In the genomic region with DNA sequence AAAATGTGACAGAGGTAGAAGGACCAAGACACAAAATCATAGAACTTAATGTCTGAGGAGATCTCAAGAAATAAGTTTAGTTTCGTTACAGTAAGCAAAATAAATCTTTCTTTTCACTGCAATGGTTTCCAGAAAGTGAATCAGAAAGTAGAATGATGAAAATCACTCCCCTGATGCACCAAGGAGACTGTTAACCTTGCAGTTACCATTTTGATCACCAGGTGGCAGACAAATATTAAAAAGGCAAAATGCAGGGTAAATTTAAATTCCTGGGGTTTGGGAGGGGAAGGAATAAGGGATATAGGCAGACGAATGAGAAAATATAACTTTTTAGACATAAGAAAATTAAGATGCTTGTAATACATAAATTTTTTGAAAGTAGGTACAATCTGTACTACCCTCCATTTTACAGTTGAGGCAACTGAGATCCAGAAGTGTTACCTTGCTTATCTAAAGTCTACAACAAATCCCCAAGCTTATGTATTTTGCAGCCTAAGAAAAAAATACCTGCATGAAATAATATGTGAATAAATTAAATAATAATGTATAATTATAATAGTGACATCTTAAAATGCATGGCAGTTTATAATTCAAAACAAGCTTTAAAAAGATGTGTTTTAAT, we compare ENCODE assay signal across 8 cellular contexts.
DNase-seq lines count a peak whose midpoint lies in the region; ATAC-seq and TF ChIP-seq lines count a peak whose summit lies in the region.

No MANE protein-coding gene starts in this region.

- H3K79me1 ChIP-seq in neuronal stem cell (ENCODE audit: low read depth, low read length): no peaks in the 10 kb centered on the region

- H4K8ac ChIP-seq in neuronal stem cell (ENCODE audit: low read depth, low read length): no peak overlapping the region

- no peak overlapping the region for H3K27ac Mint-ChIP-seq in endothelial cell (ENCODE audit: unreplicated experiment)
- no peak overlapping the region for H3K27ac Mint-ChIP-seq in activated T-helper 1 cell treated with anti-CD3 and anti-CD28 coated beads, Interleukin-12 subunit alpha, Interleukin-12 subunit beta, Interleukin-2, Interleukin-4 antibody, amounts not matched to agents 30 ng/mL and 10 ng/mL and 1 ng/mL, durations not matched to agents 14 hours and 24 hours and 36 hours

- no peak overlapping the region for H2BK120ac ChIP-seq in neuronal stem cell (ENCODE audit: low read depth, low read length)

- H3K4me1 ChIP-seq in Peyer's patch: no peaks in the 10 kb centered on the region
- H3K4me1 ChIP-seq in neuronal stem cell (ENCODE audit: control insufficient read depth in 2 of 2, insufficient read depth in 1 of 2, low read depth in 1 of 2, low read length in 2 of 2): no peaks in the 10 kb centered on the region

- H3K14ac ChIP-seq in neuronal stem cell (ENCODE audit: low read length): no peak overlapping the region

- H3K4me3 ChIP-seq in Peyer's patch (no peak overlapping the region), neuronal stem cell (ENCODE audit: low read length in 2 of 2) (no peak overlapping the region)

- H3K36me3 Mint-ChIP-seq in endothelial cell (ENCODE audit: low read depth, unreplicated experiment): no peaks in the 10 kb centered on the region
- H3K36me3 Mint-ChIP-seq in activated T-helper 1 cell treated with anti-CD3 and anti-CD28 coated beads, Interleukin-12 subunit alpha, Interleukin-12 subunit beta, Interleukin-2, Interleukin-4 antibody, amounts not matched to agents 30 ng/mL and 10 ng/mL and 1 ng/mL, durations not matched to agents 14 hours and 24 hours and 36 hours (ENCODE audit: low read depth): no peaks in the 10 kb centered on the region

- H3K9ac ChIP-seq in neuronal stem cell (ENCODE audit: low read depth, low read length, poor library complexity): no peak overlapping the region

- H2BK5ac ChIP-seq in neuronal stem cell (ENCODE audit: low read length): no peak overlapping the region

- no peak overlapping the region for H2BK12ac ChIP-seq in neuronal stem cell (ENCODE audit: low read length)

- no peak overlapping the region for H3K4me3 Mint-ChIP-seq in endothelial cell (ENCODE audit: unreplicated experiment)
- H3K4me3 Mint-ChIP-seq in activated T-helper 1 cell treated with anti-CD3 and anti-CD28 coated beads, Interleukin-12 subunit alpha, Interleukin-12 subunit beta, Interleukin-2, Interleukin-4 antibody, amounts not matched to agents 30 ng/mL and 10 ng/mL and 1 ng/mL, durations not matched to agents 14 hours and 24 hours and 36 hours: no peak overlapping the region

- H3K18ac ChIP-seq in neuronal stem cell (ENCODE audit: low read length): no peak overlapping the region

- H3K27ac ChIP-seq in Peyer's patch: no peak overlapping the region
- no peak overlapping the region for H3K27ac ChIP-seq in neuronal stem cell (replicated peaks; ENCODE audit: low read length)

- no peak overlapping the region for H4K91ac ChIP-seq in neuronal stem cell (ENCODE audit: low read depth, low read length, poor library complexity)

- DNase-seq in activated CD4-positive, alpha-beta T cell treated with anti-CD3 and anti-CD28 coated beads for 48 hours: peak; percentile 17
- no peak for DNase-seq in activated CD4-positive, alpha-beta T cell treated with anti-CD3 and anti-CD28 coated beads, Interleukin-2, amount 50 U/mL, for 4 hours
- DNase-seq in Peyer's patch (no peak), endothelial cell (ENCODE audit: low spot score) (peak; percentile 51), neuronal stem cell (ENCODE audit: low spot score) (peak; percentile 36)
- DNase-seq in activated T-helper 1 cell treated with anti-CD3 and anti-CD28 coated beads, Interleukin-12 subunit alpha, Interleukin-12 subunit beta, Interleukin-2, Interleukin-4 antibody, amounts not matched to agents 30 ng/mL and 10 ng/mL and 1 ng/mL, durations not matched to agents 14 hours and 24 hours and 36 hours (ENCODE audit: low spot score): no peak

- H3K4me2 ChIP-seq in neuronal stem cell (ENCODE audit: insufficient read depth, low read length, poor library complexity, severe bottlenecking): no peak overlapping the region

- intact Hi-C loops in activated T-helper 1 cell treated with anti-CD3 and anti-CD28 coated beads, Interleukin-12 subunit alpha, Interleukin-12 subunit beta, Interleukin-2, Interleukin-4 antibody, amounts not matched to agents 30 ng/mL and 10 ng/mL and 1 ng/mL, durations not matched to agents 14 hours and 24 hours and 36 hours (cut with micrococcal nuclease): loop anchor here (1.0 to 10.0 kb wide), 7 partner anchors 336 to 1184 kb away; no protein-coding TSS in a partner anchor

- H3K4ac ChIP-seq in neuronal stem cell (ENCODE audit: low read length): no peak overlapping the region

- no peaks in the 10 kb centered on the region for H3K9me3 Mint-ChIP-seq in endothelial cell (ENCODE audit: unreplicated experiment)
- H3K9me3 Mint-ChIP-seq in activated T-helper 1 cell treated with anti-CD3 and anti-CD28 coated beads, Interleukin-12 subunit alpha, Interleukin-12 subunit beta, Interleukin-2, Interleukin-4 antibody, amounts not matched to agents 30 ng/mL and 10 ng/mL and 1 ng/mL, durations not matched to agents 14 hours and 24 hours and 36 hours: no peaks in the 10 kb centered on the region

- no CpG with 5 or more reads among the region's 2 CpGs for WGBS in neuronal stem cell (ENCODE audit: extremely low coverage in 2 of 2, insufficient read length in 2 of 2, insufficient replicate concordance in 1 of 2), 2 donors

- no peak overlapping the region for H2BK15ac ChIP-seq in neuronal stem cell (ENCODE audit: low read length)

- no peaks in the 10 kb centered on the region for H3K36me3 ChIP-seq in Peyer's patch
- no peaks in the 10 kb centered on the region for H3K36me3 ChIP-seq in neuronal stem cell (replicated peaks in 1 of 2; ENCODE audit: control insufficient read depth in 2 of 2, insufficient read depth in 2 of 2, low read length in 2 of 2)

- H3K23ac ChIP-seq in neuronal stem cell (ENCODE audit: low read depth, low read length, poor library complexity): no peak overlapping the region

- no peak overlapping the region for H2AK5ac ChIP-seq in neuronal stem cell (ENCODE audit: low read depth, low read length)

- peaks cover 6% of the 10 kb centered on the region for H3K27me3 Mint-ChIP-seq in endothelial cell (ENCODE audit: unreplicated experiment)
- H3K27me3 Mint-ChIP-seq in activated T-helper 1 cell treated with anti-CD3 and anti-CD28 coated beads, Interleukin-12 subunit alpha, Interleukin-12 subunit beta, Interleukin-2, Interleukin-4 antibody, amounts not matched to agents 30 ng/mL and 10 ng/mL and 1 ng/mL, durations not matched to agents 14 hours and 24 hours and 36 hours (ENCODE audit: insufficient read depth): no peaks in the 10 kb centered on the region

- TF ChIP-seq CTCF in Peyer's patch (IDR thresholded peaks at IDR 0.05) (peak in 5 of 6 experiments; percentile 28 to 67 (median 60)), endothelial cell (IDR thresholded peaks at IDR 0.05; ENCODE audit: unreplicated experiment) (peak; percentile 77)

- H3K27me3 ChIP-seq in Peyer's patch (no peaks in the 10 kb centered on the region), neuronal stem cell (ENCODE audit: control insufficient read depth in 3 of 3, insufficient read depth in 3 of 3, low read depth in 1 of 3, low read length in 3 of 3) (no peaks in the 10 kb centered on the region)

- TF ChIP-seq POLR2A in Peyer's patch (IDR thresholded peaks at IDR 0.05): no peak

- no peak overlapping the region for H2AFZ ChIP-seq in neuronal stem cell (ENCODE audit: low read length)

- H3K9me3 ChIP-seq in Peyer's patch: no peaks in the 10 kb centered on the region
- no peaks in the 10 kb centered on the region for H3K9me3 ChIP-seq in neuronal stem cell (replicated peaks in 1 of 2; ENCODE audit: control insufficient read depth in 2 of 2, insufficient read depth in 1 of 2, low read depth in 1 of 2, low read length in 2 of 2)

- ATAC-seq in GM19351 (IDR thresholded peaks at IDR 0.05; ENCODE audit: unreplicated experiment) (peak; percentile 77), HG03442 (IDR thresholded peaks at IDR 0.05; ENCODE audit: unreplicated experiment) (peak; percentile 69)

- no peaks in the 10 kb centered on the region for H3K4me1 Mint-ChIP-seq in endothelial cell (ENCODE audit: unreplicated experiment)
- peaks cover 7% of the 10 kb centered on the region for H3K4me1 Mint-ChIP-seq in activated T-helper 1 cell treated with anti-CD3 and anti-CD28 coated beads, Interleukin-12 subunit alpha, Interleukin-12 subunit beta, Interleukin-2, Interleukin-4 antibody, amounts not matched to agents 30 ng/mL and 10 ng/mL and 1 ng/mL, durations not matched to agents 14 hours and 24 hours and 36 hours (ENCODE audit: low read depth)

Comparison
In these comparisons a context has a peak if more than half of its experiments do, and no peak if none do; other contexts are left out.
1. DNase-seq: peak in activated CD4-positive, alpha-beta T cell treated with anti-CD3 and anti-CD28 coated beads for 48 hours (single experiment), endothelial cell (single experiment) and neuronal stem cell (single experiment); none in activated CD4-positive, alpha-beta T cell treated with anti-CD3 and anti-CD28 coated beads, Interleukin-2, amount 50 U/mL, for 4 hours (0 of 2), Peyer's patch (0 of 3) and activated T-helper 1 cell treated with anti-CD3 and anti-CD28 coated beads, Interleukin-12 subunit alpha, Interleukin-12 subunit beta, Interleukin-2, Interleukin-4 antibody, amounts not matched to agents 30 ng/mL and 10 ng/mL and 1 ng/mL, durations not matched to agents 14 hours and 24 hours and 36 hours (single experiment).